ENCODE assay signal across 1 cellular context in the genomic region with DNA sequence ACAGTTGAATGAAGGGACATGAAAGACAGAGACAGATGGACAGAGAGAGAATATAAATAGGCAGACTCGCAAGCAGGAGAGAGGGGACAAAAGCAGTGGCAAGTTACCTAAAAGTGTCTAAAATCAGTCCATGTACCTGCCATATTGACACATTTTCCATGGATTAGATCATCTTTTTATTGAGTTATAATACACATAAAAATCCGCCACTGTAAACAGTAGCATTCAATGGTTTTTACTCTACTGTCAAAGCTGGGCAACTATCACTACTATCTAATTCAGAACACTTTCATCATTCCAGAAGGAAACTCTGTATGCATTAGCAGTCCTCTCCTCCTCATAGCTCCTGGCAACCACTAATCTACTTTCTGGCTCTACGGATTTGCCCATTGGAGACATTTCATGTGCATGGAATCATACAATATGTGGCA.
TF ChIP-seq lines count a peak whose summit lies in the region.

No MANE protein-coding gene starts in this region.

TF ChIP-seq in K562, 482 proteins besides CTCF, POLR2A, EP300 and RAD21:
- TF ChIP-seq TRIM24 (IDR thresholded peaks at IDR 0.05), result 0 out of 4 replicates have a peak, but pooled peaks of 1 of the 2 experiments have one; percentile 44
- TF ChIP-seq ATF1 (CRISPR knock-in tag; IDR thresholded peaks at IDR 0.05), result no peak
- TF ChIP-seq ATF1 (tag; IDR thresholded peaks at IDR 0.05), result no peak
TF ChIP-seq in K562: peak in this region for 1.
